Comparison of ENCODE assay signal across 8 cellular contexts in genomic region chr19:37370880-37371661, GRCh38. TPM values are rescaled to one million over a fixed set of nuclear protein-coding genes. Genes with fewer than 3 reads are reported as not detected.
A peak's percentile ranks its signal among the peaks of the same experiment; 100 is the strongest.
DNase-seq lines count a peak whose midpoint lies in the region; ATAC-seq and TF ChIP-seq lines count a peak whose summit lies in the region.

Gene ZNF527, plus strand, starts transcription at chr19:37371099. Its CDS starts 3,100 bp downstream, at chr19:37374199.

- H3K9me3 ChIP-seq in vagina = no peaks in the 10 kb centered on the region

- no peaks in the 10 kb centered on the region for H3K27me3 ChIP-seq in vagina

- peak within 1 kb of the TSS; percentile 73 for H3K27ac ChIP-seq in vagina

- peaks cover 3 to 25% of the 10 kb centered on the region in 2 donors for H3K36me3 ChIP-seq in vagina

- peak in 1 of 3 experiments; percentile 17 for TF ChIP-seq CTCF in vagina (IDR thresholded peaks at IDR 0.05)

- H3K4me1 ChIP-seq in vagina = peaks cover 9% of the 10 kb centered on the region

- DNase-seq in NCI-H187 treated with DMSO at 0.1 percent for 48 hours (lab: John Stamatoyannopoulos, UW) (peak; percentile 94), T-helper 22 cell (ENCODE audit: low read depth) (peak; percentile 94), astrocyte of the hippocampus (ENCODE audit: low read depth, low spot score) (peak; percentile 99), hepatic stellate cell (ENCODE audit: low spot score) (peak; percentile 97), putamen (ENCODE audit: low spot score) (peak; percentile 98), vagina (ENCODE audit: extremely low spot score in 2 of 2) (peak; percentile 93 to 96)

- intact Hi-C loops in vagina (cut with DNase I) = loop anchor here (10.0 kb wide), 1 partner anchor 156 kb away; the partner anchor contains the start of genes ZNF383 and ZNF585B

- peak within 1 kb of the TSS; percentile 63 to 74 for H3K4me3 ChIP-seq in vagina

- peak in 1 of 2 donors; percentile 62 for TF ChIP-seq POLR2A in vagina (IDR thresholded peaks at IDR 0.05)

- ATAC-seq in GM18502 (IDR thresholded peaks at IDR 0.05; ENCODE audit: poor library complexity, unreplicated experiment) = peak; percentile 97
- peak; percentile 97 for ATAC-seq in HG02943 (IDR thresholded peaks at IDR 0.05; ENCODE audit: low read depth, unreplicated experiment)

RNA-seq across cellular contexts. Expression of gene ZNF527, which starts in this region (rescaled TPM):
- total RNA-seq in vagina = 18.2 TPM

Comparison
In these comparisons a context has a peak if more than half of its experiments do, and no peak if none do; other contexts are left out.
1. Peak in every context shown above with its lines: DNase-seq, ATAC-seq, H3K4me3 ChIP-seq and H3K27ac ChIP-seq.